In the genomic region with DNA sequence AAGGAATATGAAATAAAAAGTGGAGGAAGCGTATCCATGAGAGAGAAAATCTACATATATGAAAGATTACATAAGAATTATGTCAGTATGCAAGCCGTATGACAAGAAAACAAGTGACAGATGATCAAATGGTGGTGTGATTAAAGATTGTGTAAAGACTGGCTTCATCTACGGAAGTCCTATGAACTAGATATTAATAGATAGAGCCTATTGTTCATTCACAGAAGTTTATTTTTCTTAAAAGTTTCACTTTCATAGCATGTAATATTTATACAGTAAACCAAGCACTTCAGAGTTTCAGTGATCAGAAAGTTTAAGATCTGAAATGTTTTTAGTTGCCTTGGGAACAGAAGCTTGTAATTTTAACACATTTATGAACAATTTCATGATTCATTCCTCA, we compare ENCODE assay signal across 14 cellular contexts.
DNase-seq lines count a peak whose midpoint lies in the region; ATAC-seq, FAIRE-seq and TF ChIP-seq lines count a peak whose summit lies in the region.
"Had no signal": no experiment of that assay in that cellular context is flagged by ENCODE, and none has a peak within 500 bp of the region (broad histone marks: within the 10 kb centered on the region; RNA-seq: fewer than 3 reads in every experiment).

No MANE protein-coding gene starts in this region.

- POLR2A ChIA-PET in activated CD4-positive, alpha-beta T cell treated with anti-CD3 and anti-CD28 coated beads for 36 hours (lab: Charles Lee): no interaction called here

- DNase-seq in GM18507 (ENCODE audit: extremely low spot score, insufficient read length, low read depth): peak; percentile 8
- DNase-seq in activated CD4-positive, alpha-beta T cell treated with anti-CD3 and anti-CD28 coated beads for 36 hours: no peak
- DNase-seq in WERI-Rb-1: no peak
- no peak for DNase-seq in HFFc6
- DNase-seq in GF-D8 (lab: John Stamatoyannopoulos, UW): no peak
- DNase-seq: activated naive CD4-positive, alpha-beta T cell; H9; hypothalamus; MV-4-11; stimulated activated CD4-positive, alpha-beta T cell treated with anti-CD3 and anti-CD28 coated beads, Interleukin-12 subunit alpha, Interleukin-12 subunit beta, amount 100 ng/mL, for 4 hours had no signal

- CTCF ChIA-PET in activated CD4-positive, alpha-beta T cell treated with anti-CD3 and anti-CD28 coated beads for 36 hours (lab: Charles Lee): interaction anchor here (0.6 kb wide), 1 partner anchor 62 kb away, joined by 3 read pairs; no protein-coding TSS in a partner anchor

- TF ChIP-seq CTCF in WERI-Rb-1 (IDR thresholded peaks at IDR 0.05; ENCODE audit: low read depth, low read length) (no peak), HFFc6 (IDR thresholded peaks at IDR 0.05) (no peak)

- peaks cover 47% of the 10 kb centered on the region for H3K36me3 Mint-ChIP-seq in activated CD4-positive, alpha-beta T cell treated with anti-CD3 and anti-CD28 coated beads for 36 hours (ENCODE audit: low read depth)
- H3K36me3 Mint-ChIP-seq in HFFc6 (ENCODE audit: low read depth): peaks cover 21% of the 10 kb centered on the region; the same call in 1 of the 2 replicates

- H3K4me3 ChIP-seq in WERI-Rb-1 (ENCODE audit: low read depth, low read length): no peak overlapping the region
- H3K4me3 ChIP-seq: A549 had no signal

- no peak overlapping the region for H3K27ac Mint-ChIP-seq in activated CD4-positive, alpha-beta T cell treated with anti-CD3 and anti-CD28 coated beads for 36 hours
- no peak overlapping the region for H3K27ac Mint-ChIP-seq in HFFc6
- H3K27ac Mint-ChIP-seq: H9 had no signal

- peak; percentile 81 for ATAC-seq in GM21381 (IDR thresholded peaks at IDR 0.05; ENCODE audit: unreplicated experiment)
- peak; percentile 47 for ATAC-seq in HG02885 (IDR thresholded peaks at IDR 0.05; ENCODE audit: poor library complexity, unreplicated experiment)
- ATAC-seq in HG03432 (IDR thresholded peaks at IDR 0.05; ENCODE audit: unreplicated experiment): peak; percentile 87
- ATAC-seq in activated CD4-positive, alpha-beta T cell treated with anti-CD3 and anti-CD28 coated beads for 36 hours: no peak
- ATAC-seq: A549 had no signal

- no peaks in the 10 kb centered on the region for H3K27me3 Mint-ChIP-seq in activated CD4-positive, alpha-beta T cell treated with anti-CD3 and anti-CD28 coated beads for 36 hours
- no peaks in the 10 kb centered on the region; the same call in 1 of the 2 replicates for H3K27me3 Mint-ChIP-seq in HFFc6 (ENCODE audit: insufficient read depth)

- FAIRE-seq in GM18507 (lab: Jason Lieb, UNC): peak; percentile 77

- peaks cover 3% of the 10 kb centered on the region for H3K9me3 ChIP-seq in WERI-Rb-1 (ENCODE audit: severe bottlenecking)
- H3K9me3 ChIP-seq: A549 had no signal

- intact Hi-C loops in activated CD4-positive, alpha-beta T cell treated with anti-CD3 and anti-CD28 coated beads for 36 hours (cut with DNase I, micrococcal nuclease): no loop called here

- peaks cover 2% of the 10 kb centered on the region for H3K9me3 Mint-ChIP-seq in activated CD4-positive, alpha-beta T cell treated with anti-CD3 and anti-CD28 coated beads for 36 hours (ENCODE audit: low read depth)
- no peaks in the 10 kb centered on the region for H3K9me3 Mint-ChIP-seq in HFFc6
- H3K9me3 Mint-ChIP-seq: H9 had no signal

- no peak overlapping the region for H3K27ac ChIP-seq in WERI-Rb-1
- H3K27ac ChIP-seq: A549 had no signal

- H3K36me3 ChIP-seq in WERI-Rb-1: peaks cover 11% of the 10 kb centered on the region

- H3K4me3 Mint-ChIP-seq in activated CD4-positive, alpha-beta T cell treated with anti-CD3 and anti-CD28 coated beads for 36 hours: no peak overlapping the region
- no peak overlapping the region for H3K4me3 Mint-ChIP-seq in HFFc6
- H3K4me3 Mint-ChIP-seq: H9 had no signal

- no peaks in the 10 kb centered on the region for H3K4me1 Mint-ChIP-seq in activated CD4-positive, alpha-beta T cell treated with anti-CD3 and anti-CD28 coated beads for 36 hours
- H3K4me1 Mint-ChIP-seq in HFFc6 (ENCODE audit: low read depth): no peaks in the 10 kb centered on the region
- H3K4me1 Mint-ChIP-seq: H9 had no signal

- H3K27me3 ChIP-seq in WERI-Rb-1 (ENCODE audit: insufficient read depth, low read depth, severe bottlenecking): no peaks in the 10 kb centered on the region
